9 cellular contexts compared by ENCODE assay signal in genomic region chr12:49264466-49264872, GRCh38. TPM values are rescaled to one million over a fixed set of nuclear protein-coding genes. Genes with fewer than 3 reads are reported as not detected.
A peak's percentile ranks its signal among the peaks of the same experiment; 100 is the strongest.
DNase-seq lines count a peak whose midpoint lies in the region; ATAC-seq and TF ChIP-seq lines count a peak whose summit lies in the region.
"Had no signal": no experiment of that assay in that cellular context is flagged by ENCODE, and none has a peak within 500 bp of the region (broad histone marks: within the 10 kb centered on the region; RNA-seq: fewer than 3 reads in every experiment).

No MANE protein-coding gene starts in this region.

- H3K27ac Mint-ChIP-seq in CD4-positive, alpha-beta T cell: no peak overlapping the region
- H3K27ac Mint-ChIP-seq in activated CD4-positive, alpha-beta T cell treated with anti-CD3 and anti-CD28 coated beads, Interleukin-2, amount 10 ng/mL, durations not matched to agents 7 days and 5 days: peak overlapping the region; percentile 99
- H3K27ac Mint-ChIP-seq in osteocyte (ENCODE audit: unreplicated experiment): peak overlapping the region; percentile 97

- no peaks in the 10 kb centered on the region for H3K27me3 ChIP-seq in CD4-positive, alpha-beta T cell (ENCODE audit: control insufficient read depth, insufficient read depth, low read length)

- no peak for TF ChIP-seq CTCF in CD4-positive, alpha-beta T cell (IDR thresholded peaks at IDR 0.05)
- TF ChIP-seq CTCF in osteocyte (IDR thresholded peaks at IDR 0.05): no peak

- peaks cover 23% of the 10 kb centered on the region for H3K4me1 Mint-ChIP-seq in CD4-positive, alpha-beta T cell (ENCODE audit: low read depth)
- H3K4me1 Mint-ChIP-seq in activated CD4-positive, alpha-beta T cell treated with anti-CD3 and anti-CD28 coated beads, Interleukin-2, amount 10 ng/mL, durations not matched to agents 7 days and 5 days: peaks cover 48% of the 10 kb centered on the region
- H3K4me1 Mint-ChIP-seq in osteocyte (ENCODE audit: unreplicated experiment): peaks cover 54% of the 10 kb centered on the region

- no peaks in the 10 kb centered on the region for H3K9me3 ChIP-seq in CD4-positive, alpha-beta T cell (ENCODE audit: control insufficient read depth, low read length)

- no peaks in the 10 kb centered on the region for H3K9me3 Mint-ChIP-seq in CD4-positive, alpha-beta T cell
- H3K9me3 Mint-ChIP-seq in activated CD4-positive, alpha-beta T cell treated with anti-CD3 and anti-CD28 coated beads, Interleukin-2, amount 10 ng/mL, durations not matched to agents 7 days and 5 days: no peaks in the 10 kb centered on the region
- no peaks in the 10 kb centered on the region for H3K9me3 Mint-ChIP-seq in osteocyte (ENCODE audit: unreplicated experiment)

- peaks cover 17% of the 10 kb centered on the region for H3K36me3 Mint-ChIP-seq in CD4-positive, alpha-beta T cell (ENCODE audit: low read depth)
- peaks cover 34% of the 10 kb centered on the region for H3K36me3 Mint-ChIP-seq in activated CD4-positive, alpha-beta T cell treated with anti-CD3 and anti-CD28 coated beads, Interleukin-2, amount 10 ng/mL, durations not matched to agents 7 days and 5 days (ENCODE audit: low read depth)
- peaks cover 6% of the 10 kb centered on the region for H3K36me3 Mint-ChIP-seq in osteocyte (ENCODE audit: unreplicated experiment)

- no peak overlapping the region for H3K27ac ChIP-seq in CD4-positive, alpha-beta T cell (ENCODE audit: low read depth, low read length)

- H3K4me3 Mint-ChIP-seq in CD4-positive, alpha-beta T cell: peak overlapping the region; percentile 99
- H3K4me3 Mint-ChIP-seq in activated CD4-positive, alpha-beta T cell treated with anti-CD3 and anti-CD28 coated beads, Interleukin-2, amount 10 ng/mL, durations not matched to agents 7 days and 5 days: peak overlapping the region; percentile 98
- H3K4me3 Mint-ChIP-seq in osteocyte (ENCODE audit: unreplicated experiment): peak overlapping the region; percentile 97

- intact Hi-C loops in CD4-positive, alpha-beta T cell (cut with DNase I, micrococcal nuclease): no loop called here

- ATAC-seq in CD4-positive, alpha-beta T cell (ENCODE audit: poor library complexity): peak; percentile 47
- ATAC-seq in GM19372 (IDR thresholded peaks at IDR 0.05; ENCODE audit: low read depth, unreplicated experiment) (peak; percentile 25), HG03378 (IDR thresholded peaks at IDR 0.05; ENCODE audit: unreplicated experiment) (peak; percentile 15), esophagus mucosa (peak; percentile 39)

- H3K27me3 Mint-ChIP-seq in CD4-positive, alpha-beta T cell: no peaks in the 10 kb centered on the region
- no peaks in the 10 kb centered on the region for H3K27me3 Mint-ChIP-seq in activated CD4-positive, alpha-beta T cell treated with anti-CD3 and anti-CD28 coated beads, Interleukin-2, amount 10 ng/mL, durations not matched to agents 7 days and 5 days
- no peaks in the 10 kb centered on the region for H3K27me3 Mint-ChIP-seq in osteocyte (ENCODE audit: unreplicated experiment)

- CTCF ChIA-PET in CD4-positive, alpha-beta T cell (lab: Charles Lee): interaction anchor here (1.0 to 1.4 kb wide), 2 partner anchors 24 to 29 kb away, joined by 3 to 4 read pairs; no protein-coding TSS in a partner anchor
- CTCF ChIA-PET in activated CD4-positive, alpha-beta T cell treated with anti-CD3 and anti-CD28 coated beads, Interleukin-2, amount 10 ng/mL, durations not matched to agents 7 days and 5 days (lab: Charles Lee): interaction anchor here (0.6 to 2.0 kb wide), 8 partner anchors 11 to 557 kb away, joined by 3 to 10 read pairs (median 3); partner anchors contain the start of gene SPATS2

- POLR2A ChIA-PET in CD4-positive, alpha-beta T cell (lab: Charles Lee): interaction anchor here (1.1 to 4.1 kb wide), 5 partner anchors 10 to 154 kb away, joined by 3 to 30 read pairs (median 6); partner anchors contain the start of genes LMBR1L, TUBA1A and TUBA1B
- POLR2A ChIA-PET in activated CD4-positive, alpha-beta T cell treated with anti-CD3 and anti-CD28 coated beads, Interleukin-2, amount 10 ng/mL, durations not matched to agents 7 days and 5 days (lab: Charles Lee): interaction anchor here (0.6 to 1.5 kb wide), 2 partner anchors 133 to 135 kb away, joined by 3 to 5 read pairs; partner anchors contain the start of gene TUBA1B

- peak in 8 of 10 experiments; percentile 1 to 36 (median 14) for DNase-seq in CD4-positive, alpha-beta T cell
- no peak for DNase-seq in activated CD4-positive, alpha-beta T cell treated with anti-CD3 and anti-CD28 coated beads, Interleukin-2, amount 10 ng/mL, durations not matched to agents 7 days and 5 days
- DNase-seq in osteocyte (ENCODE audit: extremely low spot score, unreplicated experiment) (no peak), SW480 (ENCODE audit: low spot score) (no peak), glomerular visceral epithelial cell (ENCODE audit: extremely low spot score) (no peak)

RNA-seq across cellular contexts. Expression of gene TUBA1C, which starts 0.4 kb away (rescaled TPM):
- total RNA-seq in CD4-positive, alpha-beta T cell: 10 to 100 TPM; 23.4 to 28.9 TPM
- 100 to 1,000 TPM; 246 to 278 TPM for total RNA-seq in activated CD4-positive, alpha-beta T cell treated with anti-CD3 and anti-CD28 coated beads, Interleukin-2, amount 10 ng/mL, durations not matched to agents 7 days and 5 days
- 755 TPM for total RNA-seq in esophagus mucosa
- total RNA-seq in osteocyte: 136 and 142 TPM in 2 replicates

RNA-seq across cellular contexts. Expression of gene PRPH, which starts 30.5 kb away (rescaled TPM):
- under 1 TPM in 1 of 2 experiments, not detected in 1; 0.56 TPM for total RNA-seq in CD4-positive, alpha-beta T cell
- not detected for total RNA-seq in activated CD4-positive, alpha-beta T cell treated with anti-CD3 and anti-CD28 coated beads, Interleukin-2, amount 10 ng/mL, durations not matched to agents 7 days and 5 days
- total RNA-seq in esophagus mucosa (0.64 TPM), osteocyte (not detected in 2 replicates)
- total RNA-seq: T-helper 1 cell treated with Interleukin-12 subunit alpha and Interleukin-12 subunit beta and Interleukin-4 antibody, amounts not matched to agents 30 ng/mL and 1 ng/mL, for 36 hours had no signal

RNA-seq across cellular contexts. Expression of gene TROAP, which starts 58.6 kb away (rescaled TPM):
- total RNA-seq in CD4-positive, alpha-beta T cell: under 1 TPM; 0.30 to 0.31 TPM
- 100 to 1,000 TPM; 111 to 115 TPM for total RNA-seq in activated CD4-positive, alpha-beta T cell treated with anti-CD3 and anti-CD28 coated beads, Interleukin-2, amount 10 ng/mL, durations not matched to agents 7 days and 5 days
- 23.6 TPM for total RNA-seq in esophagus mucosa
- total RNA-seq in osteocyte: 8.0 and 9.6 TPM in 2 replicates

Comparison
In these comparisons a context has a peak if more than half of its experiments do, and no peak if none do; other contexts are left out.
1. DNase-seq: peak in CD4-positive, alpha-beta T cell (8 of 10); none in activated CD4-positive, alpha-beta T cell treated with anti-CD3 and anti-CD28 coated beads, Interleukin-2, amount 10 ng/mL, durations not matched to agents 7 days and 5 days (single experiment), osteocyte (single experiment), SW480 (single experiment) and glomerular visceral epithelial cell (single experiment).
2. Peak in every context shown above with its lines, with median percentiles within 50 percentile points of each other: ATAC-seq and H3K4me3 Mint-ChIP-seq.